Comparison of ENCODE assay signal across 26 cellular contexts in genomic region chr9:37587521-37587920, GRCh38.
"Had no signal": no experiment of that assay in that cellular context is flagged by ENCODE, and none has a peak within 500 bp of the region (broad histone marks: within the 10 kb centered on the region; RNA-seq: fewer than 3 reads in every experiment).

No MANE protein-coding gene starts in this region.

- H3K4me3 Mint-ChIP-seq: activated B cell treated with CpG ODN at 0.5 μM for 24 hours; activated naive CD4-positive, alpha-beta T cell treated with anti-CD3 and anti-CD28 coated beads for 36 hours; activated T-cell treated with anti-CD3 and anti-CD28 coated beads, Interleukin-2, amount 50 U/mL, for 72 hours; mesothelial cell of epicardium; natural killer cell treated with Interleukin-12 subunit alpha and Interleukin-12 subunit beta and Interleukin-15 and Interleukin-18, amount 100 ng/mL, for 72 hours; T-cell; T-helper 2 cell treated with Interferon-gamma antibody and Interleukin-4, amounts not matched to agents 5 μg/mL and 100 μg/mL, for 36 hours had no signal

- H3K27ac Mint-ChIP-seq: activated B cell treated with CpG ODN at 0.5 μM for 24 hours; activated naive CD4-positive, alpha-beta T cell treated with anti-CD3 and anti-CD28 coated beads for 36 hours; activated T-cell treated with anti-CD3 and anti-CD28 coated beads, Interleukin-2, amount 50 U/mL, for 72 hours; mesothelial cell of epicardium; T-cell; T-helper 2 cell treated with Interferon-gamma antibody and Interleukin-4, amounts not matched to agents 5 μg/mL and 100 μg/mL, for 36 hours had no signal

- H3K9me3 ChIP-seq: body of pancreas, neutrophil, ovary, prostate gland, right atrium auricular region, uterus had no signal

- H3K9me3 Mint-ChIP-seq: activated B cell treated with CpG ODN at 0.5 μM for 24 hours; activated naive CD4-positive, alpha-beta T cell treated with anti-CD3 and anti-CD28 coated beads for 36 hours; activated T-cell treated with anti-CD3 and anti-CD28 coated beads, Interleukin-2, amount 50 U/mL, for 72 hours; mesothelial cell of epicardium; natural killer cell treated with Interleukin-12 subunit alpha and Interleukin-12 subunit beta and Interleukin-15 and Interleukin-18, amount 100 ng/mL, for 72 hours; T-cell; T-helper 2 cell treated with Interferon-gamma antibody and Interleukin-4, amounts not matched to agents 5 μg/mL and 100 μg/mL, for 36 hours had no signal

- H3K27ac ChIP-seq: body of pancreas, cardiac muscle cell, neutrophil, ovary, prostate gland, right atrium auricular region, uterus had no signal

- H3K4me3 ChIP-seq: body of pancreas, cardiac muscle cell, lung, ovary, prostate gland, right atrium auricular region, uterus had no signal

- FAIRE-seq: kidney had no signal

- ATAC-seq: activated T-cell treated with anti-CD3 and anti-CD28 coated beads, Interleukin-2, amount 50 U/mL, for 72 hours; body of pancreas; esophagus mucosa; left lobe of liver; natural killer cell treated with Interleukin-12 subunit alpha and Interleukin-12 subunit beta and Interleukin-15 and Interleukin-18, amount 100 ng/mL, for 72 hours; T-cell had no signal

- H3K4me1 ChIP-seq: prostate gland had no signal

- H3K27me3 Mint-ChIP-seq: activated B cell treated with CpG ODN at 0.5 μM for 24 hours; natural killer cell treated with Interleukin-12 subunit alpha and Interleukin-12 subunit beta and Interleukin-15 and Interleukin-18, amount 100 ng/mL, for 72 hours; T-cell had no signal

- DNase-seq: activated B cell treated with CpG ODN at 0.5 μM for 24 hours; activated CD4-positive, alpha-beta T cell treated with anti-CD3 and anti-CD28 coated beads for 4 hours; activated CD4-positive, alpha-beta T cell treated with anti-CD3 and anti-CD28 coated beads, Interleukin-2, amount 50 U/mL, for 48 hours; activated CD8-positive, alpha-beta memory T cell treated with anti-CD3 and anti-CD28 coated beads, Interleukin-2, amount 50 U/mL, for 48 hours; activated effector memory CD4-positive, alpha-beta T cell treated with Interleukin-2 at 50 U/mL for 16 hours; activated naive CD4-positive, alpha-beta T cell treated with anti-CD3 and anti-CD28 coated beads for 36 hours; activated T-cell treated with anti-CD3 and anti-CD28 coated beads, Interleukin-2, amount 50 U/mL, for 72 hours; body of pancreas; effector CD8-positive, alpha-beta T cell; foreskin melanocyte; kidney; ovary; stimulated activated CD4-positive, alpha-beta T cell treated with anti-CD3 and anti-CD28 coated beads, Interleukin-1b, Interleukin-23, amount 100 ng/mL, for 48 hours; T-cell; trophoblast cell; uterus had no signal

- H3K36me3 ChIP-seq: ovary, prostate gland, uterus had no signal

- H3K27me3 ChIP-seq: body of pancreas, cardiac muscle cell, neutrophil, ovary, right atrium auricular region, uterus had no signal
